In the genomic region with DNA sequence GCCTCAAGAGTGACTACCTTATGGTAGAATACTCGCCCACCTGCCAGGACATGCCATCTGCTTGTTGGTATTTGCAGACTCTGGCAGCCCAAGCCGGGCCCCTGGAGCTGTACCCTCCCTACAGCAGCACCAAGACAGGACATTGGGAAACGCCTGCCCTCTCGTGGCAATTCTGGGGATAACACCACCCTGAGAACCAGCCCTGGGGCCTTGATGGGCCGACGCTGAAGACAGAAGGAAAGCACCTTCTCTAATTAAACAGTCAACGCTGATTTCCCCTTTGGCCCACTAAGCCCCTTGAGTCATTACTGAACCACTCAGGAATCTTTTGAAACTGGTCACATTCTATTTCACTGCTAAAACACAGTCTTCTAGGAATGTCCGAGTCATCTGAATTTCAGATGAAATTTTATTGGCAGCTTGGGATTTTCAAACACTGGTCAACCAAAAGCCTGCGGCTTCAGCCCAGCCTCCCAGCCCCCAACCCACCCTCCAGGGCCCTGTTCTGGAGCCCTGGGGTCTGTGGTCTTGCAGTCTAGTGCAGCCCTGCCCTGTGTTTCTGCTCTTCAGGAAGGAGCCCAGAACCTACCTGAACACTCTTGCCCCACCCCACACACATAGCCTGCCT, we compare ENCODE assay signal across 8 cellular contexts.
A peak's percentile ranks its signal among the peaks of the same experiment; 100 is the strongest.
DNase-seq lines count a peak whose midpoint lies in the region; ATAC-seq and TF ChIP-seq lines count a peak whose summit lies in the region.

No MANE protein-coding gene starts in this region.

- H3K4me2 ChIP-seq in PC-3 (ENCODE audit: low read length) (peak overlapping the region; percentile 57), neural progenitor cell (no peak overlapping the region)

- POLR2A ChIA-PET in Caco-2 (lab: Charles Lee), result no interaction called here
- POLR2A ChIA-PET in PC-3 (lab: Charles Lee; ENCODE audit: unreplicated experiment), result no interaction called here

- ATAC-seq in GM19463 (IDR thresholded peaks at IDR 0.05; ENCODE audit: unreplicated experiment), result peak; percentile 87
- ATAC-seq in HG03571 (IDR thresholded peaks at IDR 0.05; ENCODE audit: unreplicated experiment), result peak; percentile 86
- ATAC-seq in PC-3, result peak; percentile 85
- peak; percentile 85 to 86 for ATAC-seq in activated T-cell treated with anti-CD3 and anti-CD28 coated beads, Interleukin-2, amount 50 U/mL, for 4 hours
- ATAC-seq in stimulated activated naive CD8-positive, alpha-beta T cell treated with anti-CD3 and anti-CD28 coated beads, Interleukin-15, amount 100 ng/mL, for 72 hours, result peak; percentile 92

- H3F3A ChIP-seq in PC-3 (ENCODE audit: low read length, unreplicated experiment), result no peaks in the 10 kb centered on the region
- no peaks in the 10 kb centered on the region for H3F3A ChIP-seq in neural progenitor cell (ENCODE audit: low read depth)

- intact Hi-C loops in Caco-2 (cut with micrococcal nuclease; ENCODE audit: unreplicated experiment) (no loop called here), PC-3 (cut with micrococcal nuclease) (no loop called here)

- H3K4me1 Mint-ChIP-seq in Caco-2 (ENCODE audit: low read depth, unreplicated experiment), result peaks cover 13% of the 10 kb centered on the region
- H3K4me1 Mint-ChIP-seq in activated T-cell treated with anti-CD3 and anti-CD28 coated beads, Interleukin-2, amount 50 U/mL, for 4 hours (ENCODE audit: low read depth), result peaks cover 17% of the 10 kb centered on the region
- H3K4me1 Mint-ChIP-seq in neural progenitor cell, result peaks cover 11% of the 10 kb centered on the region
- H3K4me1 Mint-ChIP-seq in stimulated activated naive CD8-positive, alpha-beta T cell treated with anti-CD3 and anti-CD28 coated beads, Interleukin-15, amount 100 ng/mL, for 72 hours, result peaks cover 40% of the 10 kb centered on the region

- H3K4me3 Mint-ChIP-seq in Caco-2 (ENCODE audit: unreplicated experiment) (no peak overlapping the region), neural progenitor cell (no peak overlapping the region)
- H3K4me3 Mint-ChIP-seq in activated T-cell treated with anti-CD3 and anti-CD28 coated beads, Interleukin-2, amount 50 U/mL, for 4 hours, result no peak overlapping the region
- peak overlapping the region in 1 of 2 donors; percentile 62 for H3K4me3 Mint-ChIP-seq in stimulated activated naive CD8-positive, alpha-beta T cell treated with anti-CD3 and anti-CD28 coated beads, Interleukin-15, amount 100 ng/mL, for 72 hours

- peak overlapping the region; percentile 15 for H3K27ac Mint-ChIP-seq in Caco-2 (ENCODE audit: unreplicated experiment)
- no peak overlapping the region for H3K27ac Mint-ChIP-seq in neural progenitor cell
- H3K27ac Mint-ChIP-seq in stimulated activated naive CD8-positive, alpha-beta T cell treated with anti-CD3 and anti-CD28 coated beads, Interleukin-15, amount 100 ng/mL, for 72 hours, result no peak overlapping the region

- TF ChIP-seq CTCF in Caco-2 (IDR thresholded peaks at IDR 0.05; ENCODE audit: insufficient read depth in 1 of 2, low read depth in 1 of 2, low read length in 1 of 2, severe bottlenecking in 1 of 2, unreplicated experiment in 1 of 2) (peak; percentile 66 to 86), PC-3 (conservative IDR thresholded peaks at IDR 0.05; ENCODE audit: low read depth, low read length) (peak; percentile 85), fibroblast of mammary gland (conservative IDR thresholded peaks at IDR 0.05; ENCODE audit: control insufficient read depth, insufficient read depth, low read depth, low read length) (peak; percentile 86), neural progenitor cell (IDR thresholded peaks at IDR 0.05) (peak; percentile 85)

- H3K27me3 Mint-ChIP-seq in Caco-2 (ENCODE audit: insufficient read depth, unreplicated experiment), result no peaks in the 10 kb centered on the region
- peaks cover 9% of the 10 kb centered on the region for H3K27me3 Mint-ChIP-seq in activated T-cell treated with anti-CD3 and anti-CD28 coated beads, Interleukin-2, amount 50 U/mL, for 4 hours (ENCODE audit: low read depth)
- peaks cover 3% of the 10 kb centered on the region for H3K27me3 Mint-ChIP-seq in neural progenitor cell (ENCODE audit: insufficient read depth, low read depth)
- peaks cover 29% of the 10 kb centered on the region for H3K27me3 Mint-ChIP-seq in stimulated activated naive CD8-positive, alpha-beta T cell treated with anti-CD3 and anti-CD28 coated beads, Interleukin-15, amount 100 ng/mL, for 72 hours

- peak; percentile 69 to 81 for DNase-seq in Caco-2
- peak; percentile 82 for DNase-seq in PC-3
- DNase-seq in activated T-cell treated with anti-CD3 and anti-CD28 coated beads, Interleukin-2, amount 50 U/mL, for 4 hours, result peak; percentile 73
- peak; percentile 77 for DNase-seq in fibroblast of mammary gland (ENCODE audit: low read depth)
- DNase-seq in neural progenitor cell (ENCODE audit: low spot score), result peak; percentile 82
- DNase-seq in stimulated activated naive CD8-positive, alpha-beta T cell treated with anti-CD3 and anti-CD28 coated beads, Interleukin-15, amount 100 ng/mL, for 72 hours, result peak; percentile 86 to 89

- CTCF ChIA-PET in Caco-2 (lab: Charles Lee), result interaction anchor here (0.6 to 1.8 kb wide), 7 partner anchors 12 to 184 kb away, joined by 3 to 8 read pairs (median 5); no protein-coding TSS in a partner anchor
- CTCF ChIA-PET in PC-3 (lab: Charles Lee), result no interaction called here

- no peaks in the 10 kb centered on the region for H3K36me3 ChIP-seq in Caco-2 (ENCODE audit: control insufficient read depth, insufficient read depth, low read length)
- H3K36me3 ChIP-seq in PC-3 (ENCODE audit: low read depth, low read length), result no peaks in the 10 kb centered on the region
- no peaks in the 10 kb centered on the region for H3K36me3 ChIP-seq in neural progenitor cell

- H3K9me3 ChIP-seq in Caco-2 (no peaks in the 10 kb centered on the region), PC-3 (ENCODE audit: low read length) (no peaks in the 10 kb centered on the region), neural progenitor cell (ENCODE audit: low read depth) (no peaks in the 10 kb centered on the region)

- H3K9me2 ChIP-seq in PC-3 (replicated peaks; ENCODE audit: low read length), result no peaks in the 10 kb centered on the region

- H4K20me1 ChIP-seq in PC-3 (ENCODE audit: low read length) (no peaks in the 10 kb centered on the region), neural progenitor cell (ENCODE audit: low read depth) (no peaks in the 10 kb centered on the region)

- H3K9me3 Mint-ChIP-seq in Caco-2 (ENCODE audit: unreplicated experiment) (no peaks in the 10 kb centered on the region), neural progenitor cell (no peaks in the 10 kb centered on the region)
- no peaks in the 10 kb centered on the region for H3K9me3 Mint-ChIP-seq in activated T-cell treated with anti-CD3 and anti-CD28 coated beads, Interleukin-2, amount 50 U/mL, for 4 hours
- no peaks in the 10 kb centered on the region for H3K9me3 Mint-ChIP-seq in stimulated activated naive CD8-positive, alpha-beta T cell treated with anti-CD3 and anti-CD28 coated beads, Interleukin-15, amount 100 ng/mL, for 72 hours

- no peak overlapping the region for H3K27ac ChIP-seq in PC-3 (ENCODE audit: low read length)
- H3K27ac ChIP-seq in neural progenitor cell, result no peak overlapping the region

- no peaks in the 10 kb centered on the region for H3K27me3 ChIP-seq in Caco-2 (replicated peaks; ENCODE audit: control insufficient read depth, insufficient read depth, low read length)
- H3K27me3 ChIP-seq in PC-3 (ENCODE audit: low read length), result peaks cover under 1% of the 10 kb centered on the region; the same call in 1 of the 2 replicates
- H3K27me3 ChIP-seq in neural progenitor cell, result peaks cover 10% of the 10 kb centered on the region

- H3K36me3 Mint-ChIP-seq in Caco-2 (ENCODE audit: insufficient read depth, unreplicated experiment) (peaks cover 5% of the 10 kb centered on the region), neural progenitor cell (no peaks in the 10 kb centered on the region)
- H3K36me3 Mint-ChIP-seq in activated T-cell treated with anti-CD3 and anti-CD28 coated beads, Interleukin-2, amount 50 U/mL, for 4 hours (ENCODE audit: insufficient read depth), result no peaks in the 10 kb centered on the region

- H3K9ac ChIP-seq in PC-3 (ENCODE audit: low read length), result no peak overlapping the region
- no peak overlapping the region for H3K9ac ChIP-seq in neural progenitor cell

- BruUV-seq in Caco-2 (replicated peaks; lab: Mats Ljungman, UMichigan), result no TSS peak
- BruUV-seq in PC-3 (replicated peaks; lab: Mats Ljungman, UMichigan), result no TSS peak

- H3K79me2 ChIP-seq in PC-3 (ENCODE audit: low read length) (no peaks in the 10 kb centered on the region), neural progenitor cell (ENCODE audit: low read depth) (no peaks in the 10 kb centered on the region)

- no peak overlapping the region for H3K4me3 ChIP-seq in Caco-2 (ENCODE audit: low read depth, low read length)
- no peak overlapping the region; the same call in 1 of the 2 replicates for H3K4me3 ChIP-seq in PC-3 (ENCODE audit: low read length)
- H3K4me3 ChIP-seq in fibroblast of mammary gland (ENCODE audit: control insufficient read depth, low read depth, low read length), result no peak overlapping the region
- no peak overlapping the region for H3K4me3 ChIP-seq in neural progenitor cell

- peak overlapping the region; percentile 75 for H2AFZ ChIP-seq in PC-3 (ENCODE audit: low read length)
- peak overlapping the region; percentile 45 for H2AFZ ChIP-seq in neural progenitor cell (replicated peaks)

- H3K4me1 ChIP-seq in Caco-2, result no peaks in the 10 kb centered on the region
- peaks cover 11% of the 10 kb centered on the region; the same call in 1 of the 2 replicates for H3K4me1 ChIP-seq in PC-3 (ENCODE audit: insufficient read depth, low read length)
- H3K4me1 ChIP-seq in neural progenitor cell, result peaks cover 9% of the 10 kb centered on the region
